In genomic region chr2:15861172-15861822, GRCh38 we compare ENCODE assay signal across 28 cellular contexts.
A peak's percentile ranks its signal among the peaks of the same experiment; 100 is the strongest.
DNase-seq lines count a peak whose midpoint lies in the region; ATAC-seq, FAIRE-seq and TF ChIP-seq lines count a peak whose summit lies in the region.
"Had no signal": no experiment of that assay in that cellular context is flagged by ENCODE, and none has a peak within 500 bp of the region (broad histone marks: within the 10 kb centered on the region; RNA-seq: fewer than 3 reads in every experiment).

No MANE protein-coding gene starts in this region.

- TF ChIP-seq POLR2A in right lobe of liver (IDR thresholded peaks at IDR 0.05) = no peak

- no peaks in the 10 kb centered on the region for H3K36me3 ChIP-seq in right lobe of liver
- H3K36me3 ChIP-seq: BE2C, BLaER1 had no signal

- intact Hi-C loops in right lobe of liver (cut with DNase I) = no loop called here

- no peak for FAIRE-seq in frontal cortex (lab: Jason Lieb, UNC)
- FAIRE-seq: A204.1, GM12878, GM12892, GM18507 had no signal

- H3K9me3 Mint-ChIP-seq in H9 (no peaks in the 10 kb centered on the region), WTC11 (peaks cover 2% of the 10 kb centered on the region)

- no CpG with 5 or more reads among the region's 6 CpGs for WGBS in H9 (ENCODE audit: extremely low coverage, insufficient read length, low lambda C conversion rate)
- 65% methylated on average over 6 of the region's 6 CpGs for WGBS in right lobe of liver (ENCODE audit: insufficient coverage, low coverage, low lambda C conversion rate, missing lambda C conversion rate)

- TF ChIP-seq CTCF in H9 (conservative IDR thresholded peaks at IDR 0.05) (0 out of 3 replicates have a peak, but pooled peaks have one; percentile 7), WTC11 (IDR thresholded peaks at IDR 0.05) (no peak), right lobe of liver (IDR thresholded peaks at IDR 0.05) (no peak)

- no peak overlapping the region for H2AK5ac ChIP-seq in H9 (ENCODE audit: insufficient read length, low read length)

- H3K4me1 ChIP-seq in H9 (ENCODE audit: insufficient read depth, low read length) (no peaks in the 10 kb centered on the region; the same call in 1 of the 2 replicates), right lobe of liver (peaks cover 0 to 21% (median 3%) of the 10 kb centered on the region in 4 donors)
- H3K4me1 ChIP-seq: BE2C, BLaER1 had no signal

- no peak overlapping the region for H3K27ac ChIP-seq in H9 (ENCODE audit: insufficient read length, low read depth, low read length)
- H3K27ac ChIP-seq in right lobe of liver = peak overlapping the region in 1 of 3 donors; percentile 8
- H3K27ac ChIP-seq: BLaER1 had no signal

- H3K27me3 ChIP-seq in H9 (ENCODE audit: insufficient read depth, low read length) = no peaks in the 10 kb centered on the region
- H3K27me3 ChIP-seq in right lobe of liver = no peaks in the 10 kb centered on the region
- H3K27me3 ChIP-seq: BE2C, BLaER1 had no signal

- no peaks in the 10 kb centered on the region for H3K9me3 ChIP-seq in H9 (ENCODE audit: control insufficient read depth, low read depth, low read length)
- H3K9me3 ChIP-seq in right lobe of liver = no peaks in the 10 kb centered on the region
- H3K9me3 ChIP-seq: BE2C, BLaER1 had no signal

- ATAC-seq in WTC11 (peak; percentile 26; the same call in 1 of the 2 replicates), right lobe of liver (peak; percentile 24 to 48 (median 36)), GM21723 (IDR thresholded peaks at IDR 0.05; ENCODE audit: unreplicated experiment) (no peak)
- ATAC-seq: GM12878 had no signal

- CTCF ChIA-PET in WTC11 (lab: Charles Lee) = interaction anchor here (1.4 kb wide), 1 partner anchor 10 kb away, joined by 5 read pairs; no protein-coding TSS in a partner anchor

- peaks cover 0 to 2% of the 10 kb centered on the region in 2 experiments; a peak in 1 of 4 replicates for H3K4me1 Mint-ChIP-seq in H9
- H3K4me1 Mint-ChIP-seq in WTC11 = peaks cover 6% of the 10 kb centered on the region
- H3K4me1 Mint-ChIP-seq: CD14-positive monocyte; CD4-positive, alpha-beta memory T cell; CD4-positive, CD25-positive, alpha-beta regulatory T cell; CD8-positive, alpha-beta memory T cell had no signal

- H2BK5ac ChIP-seq in H9 (ENCODE audit: insufficient read length, low read length) = no peak overlapping the region

- H3K14ac ChIP-seq in H9 (ENCODE audit: insufficient read depth, low read length) = no peak overlapping the region

- H3K79me2 ChIP-seq in H9 (ENCODE audit: insufficient read depth, low read length) = no peaks in the 10 kb centered on the region

- no peaks in the 10 kb centered on the region for H3K23me2 ChIP-seq in H9 (ENCODE audit: insufficient read length, low read depth, low read length, poor library complexity, severe bottlenecking)

- H3K27ac Mint-ChIP-seq in H9 (no peak overlapping the region), WTC11 (no peak overlapping the region)
- H3K27ac Mint-ChIP-seq: CD14-positive monocyte; CD4-positive, alpha-beta memory T cell; CD4-positive, CD25-positive, alpha-beta regulatory T cell; CD8-positive, alpha-beta memory T cell had no signal

- H3K27me3 Mint-ChIP-seq in H9 (ENCODE audit: low read depth) (no peaks in the 10 kb centered on the region), WTC11 (ENCODE audit: low read depth) (no peaks in the 10 kb centered on the region; the same call in 1 of the 2 replicates)
- H3K27me3 Mint-ChIP-seq: CD4-positive, CD25-positive, alpha-beta regulatory T cell had no signal

- H4K8ac ChIP-seq in H9 (replicated peaks; ENCODE audit: insufficient read length, low read depth, low read length) = no peak overlapping the region

- no peak overlapping the region for H4K5ac ChIP-seq in H9 (ENCODE audit: insufficient read length, low read depth, low read length)

- H4K20me1 ChIP-seq in H9 (ENCODE audit: control insufficient read depth, insufficient read depth, insufficient read length) = no peaks in the 10 kb centered on the region
- H4K20me1 ChIP-seq: BLaER1 had no signal

- H3K79me1 ChIP-seq in H9 (ENCODE audit: insufficient read depth, low read depth, low read length, poor library complexity, severe bottlenecking) = no peaks in the 10 kb centered on the region

- H3K9ac ChIP-seq in H9 (ENCODE audit: extremely low read depth, insufficient read length, low read length) = no peak overlapping the region
- H3K9ac ChIP-seq: BLaER1 had no signal

- no peak overlapping the region for H2BK20ac ChIP-seq in H9 (ENCODE audit: low read depth, low read length, poor library complexity, severe bottlenecking)

- H2BK120ac ChIP-seq in H9 (ENCODE audit: low read depth, low read length, poor library complexity, severe bottlenecking) = no peak overlapping the region

- H3K23ac ChIP-seq in H9 (ENCODE audit: insufficient read length, low read depth, low read length) = no peak overlapping the region

- no peak overlapping the region for H3K4me3 ChIP-seq in right lobe of liver
- H3K4me3 ChIP-seq: BLaER1, GM12878 had no signal

- H4K91ac ChIP-seq in H9 (ENCODE audit: insufficient read length, low read depth, low read length) = no peak overlapping the region

- H3K4ac ChIP-seq in H9 (ENCODE audit: low read depth, low read length) = no peak overlapping the region

- H3K36me3 Mint-ChIP-seq in H9 (ENCODE audit: insufficient read depth in 1 of 3, low read depth in 3 of 3) (no peaks in the 10 kb centered on the region), WTC11 (no peaks in the 10 kb centered on the region)
- H3K36me3 Mint-ChIP-seq: CD14-positive monocyte; CD4-positive, CD25-positive, alpha-beta regulatory T cell; CD8-positive, alpha-beta memory T cell had no signal

- H2AFZ ChIP-seq in H9 (ENCODE audit: low read length) = no peak overlapping the region

- POLR2A ChIA-PET in WTC11 (lab: Charles Lee) = interaction anchor here (0.6 kb wide), 1 partner anchor 67 kb away, joined by 3 read pairs; no protein-coding TSS in a partner anchor

- H3K18ac ChIP-seq in H9 (ENCODE audit: insufficient read length, low read depth, low read length) = no peak overlapping the region

- no peak overlapping the region for H2BK15ac ChIP-seq in H9 (ENCODE audit: low read depth, low read length)

- H3K4me3 Mint-ChIP-seq in H9 = no peak overlapping the region
- no peak overlapping the region for H3K4me3 Mint-ChIP-seq in WTC11
- H3K4me3 Mint-ChIP-seq: CD14-positive monocyte; CD4-positive, alpha-beta memory T cell; CD4-positive, CD25-positive, alpha-beta regulatory T cell; CD8-positive, alpha-beta memory T cell had no signal

- H3K56ac ChIP-seq in H9 (ENCODE audit: insufficient read length, low read depth, low read length) = no peak overlapping the region

- in situ Hi-C loops in SK-MEL-5 (cut with HindIII; ENCODE audit: low pct_unique_long_range_greater_than_20kb, low sequenced_read_pairs) = no loop called here

- DNase-seq in H9 (no peak), SK-MEL-5 (ENCODE audit: low read depth, low spot score) (peak; percentile 10), WTC11 (ENCODE audit: low spot score) (no peak), right lobe of liver (no peak), NCI-H1417 treated with DMSO at 0.1 percent for 48 hours (lab: John Stamatoyannopoulos, UW) (no peak), frontal cortex (ENCODE audit: low spot score in 2 of 2) (no peak)
- DNase-seq: 8988T; ACHN; BE2C; C1 segment of cervical spinal cord; CD4-positive, alpha-beta memory T cell; CD4-positive, CD25-positive, alpha-beta regulatory T cell; CD8-positive, alpha-beta memory T cell; COR-L47; DMS 273 treated with DMSO at 0.1 percent for 48 hours; DMS153; DMS53; DMS79; DND-41; EL; GDM1 had no signal

- H3T11ph ChIP-seq in H9 (ENCODE audit: low read length) = no peak overlapping the region

- H2BK12ac ChIP-seq in H9 (ENCODE audit: insufficient read length, low read depth, low read length) = no peak overlapping the region

- no peak overlapping the region for H3K4me2 ChIP-seq in H9 (ENCODE audit: insufficient read depth, insufficient read length, low read length)
- H3K4me2 ChIP-seq: BLaER1 had no signal

TF ChIP-seq in WTC11, 78 proteins besides CTCF, POLR2A, EP300 and RAD21 (continues in another document):
- TF ChIP-seq CREM (CRISPR knock-in tag; IDR thresholded peaks at IDR 0.05) = no peak
- no peak for TF ChIP-seq GABPB1 (CRISPR knock-in tag; IDR thresholded peaks at IDR 0.05)
- no peak for TF ChIP-seq ERG (CRISPR knock-in tag; IDR thresholded peaks at IDR 0.05)
- TF ChIP-seq ZNF423 (CRISPR knock-in tag; IDR thresholded peaks at IDR 0.05) = no peak
- TF ChIP-seq AR (CRISPR knock-in tag; IDR thresholded peaks at IDR 0.05) = no peak
- TF ChIP-seq PRRX2 (CRISPR knock-in tag; IDR thresholded peaks at IDR 0.05) = no peak
- no peak for TF ChIP-seq JUN (CRISPR knock-in tag; IDR thresholded peaks at IDR 0.05)
- no peak for TF ChIP-seq FOXK1 (CRISPR knock-in tag; IDR thresholded peaks at IDR 0.05)
